ENCODE assay signal across 13 cellular contexts in genomic region chr7:47493971-47494370, GRCh38.
DNase-seq lines count a peak whose midpoint lies in the region; ATAC-seq and TF ChIP-seq lines count a peak whose summit lies in the region.
"Had no signal": no experiment of that assay in that cellular context is flagged by ENCODE, and none has a peak within 500 bp of the region (broad histone marks: within the 10 kb centered on the region; RNA-seq: fewer than 3 reads in every experiment).

No MANE protein-coding gene starts in this region.

- peak overlapping the region; percentile 67 for H3K27ac ChIP-seq in left ventricle myocardium inferior (replicated peaks)

- H3K27me3 Mint-ChIP-seq in chondrocyte (ENCODE audit: low read depth) (no peaks in the 10 kb centered on the region), naive B cell (peaks cover 0 to 7% (median 0%) of the 10 kb centered on the region in 3 donors)
- H3K27me3 Mint-ChIP-seq in natural killer cell treated with Interleukin-12 subunit alpha and Interleukin-12 subunit beta and Interleukin-15 and Interleukin-18, amount 100 ng/mL, for 72 hours = peaks cover 0 to 14% of the 10 kb centered on the region in 2 donors

- H3K9me3 Mint-ChIP-seq in chondrocyte (ENCODE audit: low read depth) (no peaks in the 10 kb centered on the region), naive B cell (no peaks in the 10 kb centered on the region)
- no peaks in the 10 kb centered on the region for H3K9me3 Mint-ChIP-seq in natural killer cell treated with Interleukin-12 subunit alpha and Interleukin-12 subunit beta and Interleukin-15 and Interleukin-18, amount 100 ng/mL, for 72 hours
- H3K9me3 Mint-ChIP-seq: activated naive CD4-positive, alpha-beta T cell treated with anti-CD3 and anti-CD28 coated beads, Interleukin-2, amount 50 U/mL, for 72 hours; stimulated activated effector memory CD8-positive, alpha-beta T cell treated with anti-CD3 and anti-CD28 coated beads, Interleukin-12 subunit alpha, Interleukin-12 subunit beta, amount 100 ng/mL, for 72 hours had no signal

- DNase-seq in left ventricle myocardium inferior (no peak), Right ventricle myocardium inferior (ENCODE audit: missing footprints) (no peak), chondrocyte (ENCODE audit: low spot score) (no peak), naive B cell (no peak), cerebellum (ENCODE audit: low spot score) (no peak)
- DNase-seq in natural killer cell treated with Interleukin-12 subunit alpha and Interleukin-12 subunit beta and Interleukin-15 and Interleukin-18, amount 100 ng/mL, for 72 hours (ENCODE audit: low spot score) = no peak
- DNase-seq: effector memory CD4-positive, alpha-beta T cell; NCI-H1105 treated with DMSO at 0.1 percent for 48 hours; NCI-H748 treated with DMSO at 0.1 percent for 48 hours had no signal

- intact Hi-C loops in left ventricle myocardium inferior (cut with micrococcal nuclease) (no loop called here), Right ventricle myocardium inferior (cut with DNase I) (no loop called here)

- H3K27ac Mint-ChIP-seq in chondrocyte (ENCODE audit: unreplicated experiment) (peak overlapping the region; percentile 96), naive B cell (peak overlapping the region in 4 of 6 donors; percentile 2 to 90 (median 72))
- no peak overlapping the region for H3K27ac Mint-ChIP-seq in natural killer cell treated with Interleukin-12 subunit alpha and Interleukin-12 subunit beta and Interleukin-15 and Interleukin-18, amount 100 ng/mL, for 72 hours
- H3K27ac Mint-ChIP-seq: activated naive CD4-positive, alpha-beta T cell treated with anti-CD3 and anti-CD28 coated beads, Interleukin-2, amount 50 U/mL, for 72 hours; stimulated activated effector memory CD8-positive, alpha-beta T cell treated with anti-CD3 and anti-CD28 coated beads, Interleukin-12 subunit alpha, Interleukin-12 subunit beta, amount 100 ng/mL, for 72 hours had no signal

- no peaks in the 10 kb centered on the region for H3K27me3 ChIP-seq in left ventricle myocardium inferior (ENCODE audit: low read depth)

- peaks cover 57% of the 10 kb centered on the region for H3K4me1 ChIP-seq in left ventricle myocardium inferior

- no peak for TF ChIP-seq CTCF in left ventricle myocardium inferior (IDR thresholded peaks at IDR 0.05; ENCODE audit: borderline replicate concordance)
- no peak for TF ChIP-seq CTCF in chondrocyte (IDR thresholded peaks at IDR 0.05)

- H3K4me1 Mint-ChIP-seq in chondrocyte (ENCODE audit: low read depth) = peaks cover 94% of the 10 kb centered on the region
- H3K4me1 Mint-ChIP-seq in naive B cell = peaks cover 37 to 64% (median 57%) of the 10 kb centered on the region in 3 donors
- no peaks in the 10 kb centered on the region for H3K4me1 Mint-ChIP-seq in natural killer cell treated with Interleukin-12 subunit alpha and Interleukin-12 subunit beta and Interleukin-15 and Interleukin-18, amount 100 ng/mL, for 72 hours (ENCODE audit: low read depth in 2 of 2)
- H3K4me1 Mint-ChIP-seq: stimulated activated effector memory CD8-positive, alpha-beta T cell treated with anti-CD3 and anti-CD28 coated beads, Interleukin-12 subunit alpha, Interleukin-12 subunit beta, amount 100 ng/mL, for 72 hours had no signal

- no peaks in the 10 kb centered on the region for H3K9me3 ChIP-seq in left ventricle myocardium inferior (replicated peaks)

- ATAC-seq in Right ventricle myocardium inferior = no peak
- no peak for ATAC-seq in naive B cell (ENCODE audit: low read depth in 2 of 2)
- ATAC-seq in HG02840 (IDR thresholded peaks at IDR 0.05; ENCODE audit: low FRiP score, unreplicated experiment) = no peak
- no peak for ATAC-seq in GM21737 (IDR thresholded peaks at IDR 0.05; ENCODE audit: unreplicated experiment)
- no peak for ATAC-seq in natural killer cell treated with Interleukin-12 subunit alpha and Interleukin-12 subunit beta and Interleukin-15 and Interleukin-18, amount 100 ng/mL, for 72 hours
- ATAC-seq: activated naive CD4-positive, alpha-beta T cell treated with anti-CD3 and anti-CD28 coated beads, Interleukin-2, amount 50 U/mL, for 72 hours; stimulated activated effector memory CD8-positive, alpha-beta T cell treated with anti-CD3 and anti-CD28 coated beads, Interleukin-12 subunit alpha, Interleukin-12 subunit beta, amount 100 ng/mL, for 72 hours had no signal

- peaks cover 21% of the 10 kb centered on the region for H3K36me3 Mint-ChIP-seq in chondrocyte (ENCODE audit: low read depth)
- H3K36me3 Mint-ChIP-seq in naive B cell = no peaks in the 10 kb centered on the region
- H3K36me3 Mint-ChIP-seq in natural killer cell treated with Interleukin-12 subunit alpha and Interleukin-12 subunit beta and Interleukin-15 and Interleukin-18, amount 100 ng/mL, for 72 hours = no peaks in the 10 kb centered on the region
- H3K36me3 Mint-ChIP-seq: activated naive CD4-positive, alpha-beta T cell treated with anti-CD3 and anti-CD28 coated beads, Interleukin-2, amount 50 U/mL, for 72 hours; stimulated activated effector memory CD8-positive, alpha-beta T cell treated with anti-CD3 and anti-CD28 coated beads, Interleukin-12 subunit alpha, Interleukin-12 subunit beta, amount 100 ng/mL, for 72 hours had no signal

- no peaks in the 10 kb centered on the region for H3K36me3 ChIP-seq in left ventricle myocardium inferior

- H3K4me3 Mint-ChIP-seq in chondrocyte (ENCODE audit: unreplicated experiment) (peak overlapping the region; percentile 36), naive B cell (peak overlapping the region in 6 of 8 donors; percentile 52 to 81 (median 66))
- H3K4me3 Mint-ChIP-seq in natural killer cell treated with Interleukin-12 subunit alpha and Interleukin-12 subunit beta and Interleukin-15 and Interleukin-18, amount 100 ng/mL, for 72 hours = no peak overlapping the region
- H3K4me3 Mint-ChIP-seq: stimulated activated effector memory CD8-positive, alpha-beta T cell treated with anti-CD3 and anti-CD28 coated beads, Interleukin-12 subunit alpha, Interleukin-12 subunit beta, amount 100 ng/mL, for 72 hours had no signal

- H3K4me3 ChIP-seq in left ventricle myocardium inferior = peak overlapping the region; percentile 29

Comparison
In these comparisons a context has a peak if more than half of its experiments do, and no peak if none do; other contexts are left out.
1. H3K27ac Mint-ChIP-seq: peak in chondrocyte (single experiment) and naive B cell (4 of 6); none in natural killer cell treated with Interleukin-12 subunit alpha and Interleukin-12 subunit beta and Interleukin-15 and Interleukin-18, amount 100 ng/mL, for 72 hours (0 of 2).